ENCODE assay signal across 24 cellular contexts in genomic region chrX:3666975-3667374, GRCh38. TPM values are rescaled to one million over a fixed set of nuclear protein-coding genes. Genes with fewer than 3 reads are reported as not detected.
DNase-seq lines count a peak whose midpoint lies in the region; ATAC-seq, FAIRE-seq and TF ChIP-seq lines count a peak whose summit lies in the region.
"Had no signal": no experiment of that assay in that cellular context is flagged by ENCODE, and none has a peak within 500 bp of the region (broad histone marks: within the 10 kb centered on the region; RNA-seq: fewer than 3 reads in every experiment).

No MANE protein-coding gene starts in this region.

- H3K36me3 ChIP-seq in Caco-2 (ENCODE audit: control insufficient read depth, insufficient read depth, low read length): no peaks in the 10 kb centered on the region
- H3K36me3 ChIP-seq: BE2C had no signal

- H3K27ac ChIP-seq in A549: no peak overlapping the region
- H3K27ac ChIP-seq: 22Rv1, BLaER1 had no signal

- H3K9me3 ChIP-seq in A549 (no peaks in the 10 kb centered on the region), Caco-2 (no peaks in the 10 kb centered on the region)
- H3K9me3 ChIP-seq: BE2C, BLaER1 had no signal

- WGBS in A549 (ENCODE audit: missing lambda C conversion rate): 94% methylated on average over 9 of the region's 9 CpGs

- no peak for DNase-seq in activated T-cell treated with anti-CD3 and anti-CD28 coated beads, Interleukin-2, amount 50 U/mL, for 24 hours
- DNase-seq in activated T-cell treated with anti-CD3 and anti-CD28 coated beads, Interleukin-2, amount 50 U/mL, for 48 hours: no peak
- no peak for DNase-seq in A549 (ENCODE audit: low read depth in 1 of 2, low spot score in 1 of 2)
- peak; percentile 14 for DNase-seq in medulla oblongata (ENCODE audit: extremely low spot score)
- DNase-seq in Caco-2: no peak
- DNase-seq in NCI-H526 treated with DMSO at 0.1 percent for 48 hours (lab: John Stamatoyannopoulos, UW): no peak
- DNase-seq: ACHN; BE2C; Calu3; CD4-positive, alpha-beta memory T cell; CD4-positive, CD25-positive, alpha-beta regulatory T cell; CD8-positive, alpha-beta memory T cell; COR-L47; DMS79 treated with DMSO at 0.1 percent for 48 hours; GF-D8 had no signal

- ATAC-seq in A549: no peak
- ATAC-seq in HG02763 (IDR thresholded peaks at IDR 0.05; ENCODE audit: unreplicated experiment): no peak

- CTCF ChIA-PET in A549 (lab: Yijun Ruan, JAX) (interaction anchor here (0.7 kb wide), 1 partner anchor 145 kb away, joined by 3 read pairs; no protein-coding TSS in a partner anchor), Caco-2 (lab: Charles Lee) (no interaction called here)

- no peak overlapping the region for H3K4me2 ChIP-seq in A549
- H3K4me2 ChIP-seq: BLaER1 had no signal

- no peaks in the 10 kb centered on the region for H3K27me3 Mint-ChIP-seq in activated T-cell treated with anti-CD3 and anti-CD28 coated beads, Interleukin-2, amount 50 U/mL, for 24 hours
- H3K27me3 Mint-ChIP-seq in dendritic cell treated with granulocyte-macrophage colony-stimulating factor and Interleukin-4, amounts not matched to agents 40 ng/mL and 50 ng/mL, for 4 days: no peaks in the 10 kb centered on the region
- H3K27me3 Mint-ChIP-seq in Caco-2 (ENCODE audit: insufficient read depth, unreplicated experiment): no peaks in the 10 kb centered on the region
- H3K27me3 Mint-ChIP-seq: CD4-positive, alpha-beta memory T cell; CD4-positive, CD25-positive, alpha-beta regulatory T cell; CD8-positive, alpha-beta memory T cell had no signal

- TF ChIP-seq CTCF in A549 (IDR thresholded peaks at IDR 0.05) (no peak), Caco-2 (IDR thresholded peaks at IDR 0.05; ENCODE audit: insufficient read depth in 1 of 2, low read depth in 1 of 2, low read length in 1 of 2, severe bottlenecking in 1 of 2, unreplicated experiment in 1 of 2) (no peak)

- TF ChIP-seq POLR2A in A549 (IDR thresholded peaks at IDR 0.05; ENCODE audit: low read length): no peak

- H3K4me1 Mint-ChIP-seq in activated T-cell treated with anti-CD3 and anti-CD28 coated beads, Interleukin-2, amount 50 U/mL, for 24 hours (ENCODE audit: low read depth): peaks cover 3% of the 10 kb centered on the region
- H3K4me1 Mint-ChIP-seq in dendritic cell treated with granulocyte-macrophage colony-stimulating factor and Interleukin-4, amounts not matched to agents 40 ng/mL and 50 ng/mL, for 4 days (ENCODE audit: low read depth): peaks cover 41% of the 10 kb centered on the region
- peaks cover 3% of the 10 kb centered on the region for H3K4me1 Mint-ChIP-seq in Caco-2 (ENCODE audit: low read depth, unreplicated experiment)

- H3K27me3 ChIP-seq in Caco-2 (replicated peaks; ENCODE audit: control insufficient read depth, insufficient read depth, low read length): no peaks in the 10 kb centered on the region
- H3K27me3 ChIP-seq: BE2C, BLaER1 had no signal

- H3K36me3 Mint-ChIP-seq in activated T-cell treated with anti-CD3 and anti-CD28 coated beads, Interleukin-2, amount 50 U/mL, for 24 hours (ENCODE audit: low read depth): peaks cover 69% of the 10 kb centered on the region
- peaks cover 43% of the 10 kb centered on the region for H3K36me3 Mint-ChIP-seq in dendritic cell treated with granulocyte-macrophage colony-stimulating factor and Interleukin-4, amounts not matched to agents 40 ng/mL and 50 ng/mL, for 4 days (ENCODE audit: low read depth)
- peaks cover 12% of the 10 kb centered on the region for H3K36me3 Mint-ChIP-seq in Caco-2 (ENCODE audit: insufficient read depth, unreplicated experiment)

- H3K4me3 ChIP-seq in A549 (no peak overlapping the region), Caco-2 (ENCODE audit: low read depth, low read length) (no peak overlapping the region)
- H3K4me3 ChIP-seq: BLaER1 had no signal

- no peak for FAIRE-seq in A549 (lab: Jason Lieb, UNC)
- FAIRE-seq: D721Med, G401.6, GM12891, GM18507 had no signal

- no peak for TF ChIP-seq EP300 in A549 (IDR thresholded peaks at IDR 0.05)

- H3K4me1 ChIP-seq in A549 (no peaks in the 10 kb centered on the region), Caco-2 (peaks cover 3% of the 10 kb centered on the region; the same call in 1 of the 2 replicates)
- H3K4me1 ChIP-seq: BE2C had no signal

- H3K9me3 Mint-ChIP-seq in activated T-cell treated with anti-CD3 and anti-CD28 coated beads, Interleukin-2, amount 50 U/mL, for 24 hours: no peaks in the 10 kb centered on the region
- no peaks in the 10 kb centered on the region for H3K9me3 Mint-ChIP-seq in dendritic cell treated with granulocyte-macrophage colony-stimulating factor and Interleukin-4, amounts not matched to agents 40 ng/mL and 50 ng/mL, for 4 days
- no peaks in the 10 kb centered on the region for H3K9me3 Mint-ChIP-seq in Caco-2 (ENCODE audit: unreplicated experiment)
- H3K9me3 Mint-ChIP-seq: CD14-positive monocyte; CD4-positive, alpha-beta memory T cell; CD4-positive, CD25-positive, alpha-beta regulatory T cell had no signal

- peak overlapping the region; percentile 29 for H3K27ac Mint-ChIP-seq in activated T-cell treated with anti-CD3 and anti-CD28 coated beads, Interleukin-2, amount 50 U/mL, for 24 hours
- peak overlapping the region; percentile 69 for H3K27ac Mint-ChIP-seq in dendritic cell treated with granulocyte-macrophage colony-stimulating factor and Interleukin-4, amounts not matched to agents 40 ng/mL and 50 ng/mL, for 4 days
- no peak overlapping the region for H3K27ac Mint-ChIP-seq in Caco-2 (ENCODE audit: unreplicated experiment)

- H3K4me3 Mint-ChIP-seq in activated T-cell treated with anti-CD3 and anti-CD28 coated beads, Interleukin-2, amount 50 U/mL, for 24 hours: no peak overlapping the region
- no peak overlapping the region for H3K4me3 Mint-ChIP-seq in dendritic cell treated with granulocyte-macrophage colony-stimulating factor and Interleukin-4, amounts not matched to agents 40 ng/mL and 50 ng/mL, for 4 days
- H3K4me3 Mint-ChIP-seq in Caco-2 (ENCODE audit: unreplicated experiment): no peak overlapping the region
- H3K4me3 Mint-ChIP-seq: CD14-positive monocyte; CD4-positive, alpha-beta memory T cell; CD4-positive, CD25-positive, alpha-beta regulatory T cell; CD8-positive, alpha-beta memory T cell had no signal

- intact Hi-C loops in dendritic cell treated with granulocyte-macrophage colony-stimulating factor and Interleukin-4, amounts not matched to agents 40 ng/mL and 50 ng/mL, for 4 days (cut with micrococcal nuclease): no loop called here
- intact Hi-C loops in Caco-2 (cut with micrococcal nuclease; ENCODE audit: unreplicated experiment): no loop called here

- no peak for TF ChIP-seq RAD21 in A549 (conservative IDR thresholded peaks at IDR 0.05 in 1 of 2, IDR thresholded peaks at IDR 0.05 in 1 of 2)

- no TSS peak for BruUV-seq in Caco-2 (replicated peaks; lab: Mats Ljungman, UMichigan)

- POLR2A ChIA-PET in A549 (lab: Yijun Ruan, JAX) (no interaction called here), Caco-2 (lab: Charles Lee) (no interaction called here)

TF ChIP-seq in A549, 52 proteins besides CTCF, POLR2A, EP300 and RAD21:
- TF ChIP-seq MAFK (IDR thresholded peaks at IDR 0.05; ENCODE audit: partially characterized antibody) (peak; percentile 15), HOXB13 (CRISPR knock-in tag; IDR thresholded peaks at IDR 0.05; ENCODE audit: low read depth) (no peak)

RNA-seq across cellular contexts. Expression of gene PRKX, which starts 46.5 kb away (rescaled TPM):
- polyA plus RNA-seq in A549 (2011; rRNA removed): 35.5 and 36.0 TPM in 2 replicates
- 11.6 and 11.9 TPM in 2 replicates for polyA plus RNA-seq in A549 (2012; cell fraction: cytosol; rRNA removed)
- 6.7 and 8.0 TPM in 2 replicates for polyA plus RNA-seq in A549 (2012; cell fraction: nucleus; rRNA removed)
- 18.2 to 20.7 TPM (median 19.0 TPM) in 3 replicates for polyA plus RNA-seq in A549 (2017; fragmentation: RNase III; extraction: RNeasy Plus Mini Kit Qiagen cat#74134 plus additional on column Dnase treatment)
- polyA minus RNA-seq in A549 (2011; rRNA and poly(A)+ RNA removed): 21.8 and 29.6 TPM in 2 replicates
- 20.3 and 23.3 TPM in 2 replicates for total RNA-seq in Caco-2 (2022)
